ENCODE assay signal across 9 cellular contexts in genomic region chr6:167501831-167502385, GRCh38.
A peak's percentile ranks its signal among the peaks of the same experiment; 100 is the strongest.
DNase-seq lines count a peak whose midpoint lies in the region; ATAC-seq and TF ChIP-seq lines count a peak whose summit lies in the region.
"Had no signal": no experiment of that assay in that cellular context is flagged by ENCODE, and none has a peak within 500 bp of the region (broad histone marks: within the 10 kb centered on the region; RNA-seq: fewer than 3 reads in every experiment).

No MANE protein-coding gene starts in this region.

- H3K27me3 Mint-ChIP-seq in activated naive CD4-positive, alpha-beta T cell treated with anti-CD3 and anti-CD28 coated beads, Interleukin-2, amount 10 ng/mL, durations not matched to agents 7 days and 5 days, result no peaks in the 10 kb centered on the region

- no peaks in the 10 kb centered on the region for H3K36me3 ChIP-seq in upper lobe of right lung

- H3K4me1 ChIP-seq in upper lobe of right lung, result no peaks in the 10 kb centered on the region

- no peaks in the 10 kb centered on the region for H3K9me3 ChIP-seq in upper lobe of right lung

- H3K4me3 Mint-ChIP-seq in activated naive CD4-positive, alpha-beta T cell treated with anti-CD3 and anti-CD28 coated beads, Interleukin-2, amount 10 ng/mL, durations not matched to agents 7 days and 5 days, result no peak overlapping the region
- H3K4me3 Mint-ChIP-seq: CD8-positive, alpha-beta T cell had no signal

- no peak overlapping the region for H3K27ac Mint-ChIP-seq in activated naive CD4-positive, alpha-beta T cell treated with anti-CD3 and anti-CD28 coated beads, Interleukin-2, amount 10 ng/mL, durations not matched to agents 7 days and 5 days
- no peak overlapping the region for H3K27ac Mint-ChIP-seq in activated naive CD4-positive, alpha-beta T cell treated with anti-CD3 and anti-CD28 coated beads, Interleukin-2, amount 50 U/mL, for 72 hours
- H3K27ac Mint-ChIP-seq: CD8-positive, alpha-beta T cell had no signal

- no peaks in the 10 kb centered on the region for H3K27me3 ChIP-seq in upper lobe of right lung

- CTCF ChIA-PET in activated naive CD4-positive, alpha-beta T cell treated with anti-CD3 and anti-CD28 coated beads, Interleukin-2, amount 10 ng/mL, durations not matched to agents 7 days and 5 days (lab: Charles Lee), result interaction anchor here (1.2 kb wide), 1 partner anchor 29 kb away, joined by 3 read pairs; no protein-coding TSS in a partner anchor

- no peaks in the 10 kb centered on the region for H3K4me1 Mint-ChIP-seq in activated naive CD4-positive, alpha-beta T cell treated with anti-CD3 and anti-CD28 coated beads, Interleukin-2, amount 10 ng/mL, durations not matched to agents 7 days and 5 days

- H3K27ac ChIP-seq in upper lobe of right lung, result no peak overlapping the region

- DNase-seq in activated naive CD4-positive, alpha-beta T cell treated with anti-CD3 and anti-CD28 coated beads, Interleukin-2, amount 10 ng/mL, durations not matched to agents 7 days and 5 days, result peak; percentile 25
- DNase-seq in activated naive CD4-positive, alpha-beta T cell treated with anti-CD3 and anti-CD28 coated beads, Interleukin-2, amount 50 U/mL, for 72 hours (ENCODE audit: low spot score in 2 of 2), result no peak
- DNase-seq in NCI-H774 (lab: John Stamatoyannopoulos, UW) (peak; percentile 69), head of caudate nucleus (peak in 39 of 42 donors; percentile 29 to 85 (median 59)), upper lobe of right lung (no peak), cerebellum (ENCODE audit: low spot score) (no peak), amygdala (lab: John Stamatoyannopoulos, UW) (no peak), dedifferentiated amniotic fluid mesenchymal stem cell (ENCODE audit: extremely low spot score) (no peak)
- DNase-seq: CD8-positive, alpha-beta T cell had no signal

- intact Hi-C loops in head of caudate nucleus (cut with DNase I), result no loop called here
- intact Hi-C loops in upper lobe of right lung (cut with DNase I), result no loop called here

- H3K9me3 Mint-ChIP-seq in activated naive CD4-positive, alpha-beta T cell treated with anti-CD3 and anti-CD28 coated beads, Interleukin-2, amount 10 ng/mL, durations not matched to agents 7 days and 5 days, result no peaks in the 10 kb centered on the region
- H3K9me3 Mint-ChIP-seq in activated naive CD4-positive, alpha-beta T cell treated with anti-CD3 and anti-CD28 coated beads, Interleukin-2, amount 50 U/mL, for 72 hours, result no peaks in the 10 kb centered on the region
- H3K9me3 Mint-ChIP-seq: CD8-positive, alpha-beta T cell had no signal

- H3K36me3 Mint-ChIP-seq in activated naive CD4-positive, alpha-beta T cell treated with anti-CD3 and anti-CD28 coated beads, Interleukin-2, amount 10 ng/mL, durations not matched to agents 7 days and 5 days, result no peaks in the 10 kb centered on the region
- H3K36me3 Mint-ChIP-seq in activated naive CD4-positive, alpha-beta T cell treated with anti-CD3 and anti-CD28 coated beads, Interleukin-2, amount 50 U/mL, for 72 hours, result no peaks in the 10 kb centered on the region
- H3K36me3 Mint-ChIP-seq: CD8-positive, alpha-beta T cell had no signal

- no peak for ATAC-seq in activated naive CD4-positive, alpha-beta T cell treated with anti-CD3 and anti-CD28 coated beads, Interleukin-2, amount 50 U/mL, for 72 hours
- ATAC-seq in upper lobe of right lung, result peak; percentile 51
- ATAC-seq: CD8-positive, alpha-beta T cell had no signal

- no peak overlapping the region for H3K4me3 ChIP-seq in upper lobe of right lung

- peak; percentile 14 for TF ChIP-seq CTCF in upper lobe of right lung (IDR thresholded peaks at IDR 0.05)

Comparison
In these comparisons a context has a peak if more than half of its experiments do, and no peak if none do; other contexts are left out.
1. DNase-seq: peak in activated naive CD4-positive, alpha-beta T cell treated with anti-CD3 and anti-CD28 coated beads, Interleukin-2, amount 10 ng/mL, durations not matched to agents 7 days and 5 days (single experiment), NCI-H774 (single experiment) and head of caudate nucleus (39 of 42); none in activated naive CD4-positive, alpha-beta T cell treated with anti-CD3 and anti-CD28 coated beads, Interleukin-2, amount 50 U/mL, for 72 hours (0 of 2), upper lobe of right lung (single experiment), cerebellum (single experiment), amygdala (0 of 56) and dedifferentiated amniotic fluid mesenchymal stem cell (single experiment).